Comparison of ENCODE assay signal across 1 cellular context in genomic region chr1:37989381-37989930, GRCh38.
TF ChIP-seq lines count a peak whose summit lies in the region.

No MANE protein-coding gene starts in this region.

TF ChIP-seq in IMR-90, 13 proteins besides CTCF, POLR2A, EP300 and RAD21 (continued from another document):
- TF ChIP-seq USF2 (IDR thresholded peaks at IDR 0.05; ENCODE audit: low read depth, low read length) (no peak), CEBPB (IDR thresholded peaks at IDR 0.05; ENCODE audit: low read depth, low read length) (no peak), RFX5 (IDR thresholded peaks at IDR 0.05; ENCODE audit: low read depth, low read length) (no peak), FOS (IDR thresholded peaks at IDR 0.05; ENCODE audit: low read depth, low read length) (no peak)
